24 cellular contexts compared by ENCODE assay signal in genomic region chrY:16608679-16609078, GRCh38.
"Had no signal": no experiment of that assay in that cellular context is flagged by ENCODE, and none has a peak within 500 bp of the region (broad histone marks: within the 10 kb centered on the region; RNA-seq: fewer than 3 reads in every experiment).

No MANE protein-coding gene starts in this region.

- H3K4me1 ChIP-seq: gastrocnemius medialis, pancreas, right atrium auricular region, suprapubic skin, thyroid gland had no signal

- H3K9me3 ChIP-seq: esophagus squamous epithelium, gastrocnemius medialis, pancreas, right atrium auricular region, suprapubic skin, thyroid gland had no signal

- ATAC-seq: gastrocnemius medialis; left lobe of liver; natural killer cell; pancreas; sciatic nerve; stimulated activated naive CD8-positive, alpha-beta T cell treated with anti-CD3 and anti-CD28 coated beads, Interleukin-15, amount 100 ng/mL, for 72 hours had no signal

- H3K4me2 ChIP-seq: smooth muscle cell had no signal

- H3K4me3 ChIP-seq: dorsolateral prefrontal cortex, esophagus squamous epithelium, gastrocnemius medialis, lung, pancreas, right atrium auricular region, smooth muscle cell, suprapubic skin, thyroid gland had no signal

- DNase-seq: dorsolateral prefrontal cortex; effector CD4-positive, alpha-beta T cell; erythroblast; esophagus squamous epithelium; gastrocnemius medialis; head of caudate nucleus; kidney; natural killer cell; occipital lobe; stimulated activated CD4-positive, alpha-beta T cell treated with anti-CD3 and anti-CD28 coated beads, Interleukin-12 subunit alpha, Interleukin-12 subunit beta, amount 100 ng/mL, for 4 hours; stimulated activated CD4-positive, alpha-beta T cell treated with anti-CD3 and anti-CD28 coated beads, Interleukin-1b, Interleukin-23, amount 100 ng/mL, for 48 hours; stimulated activated CD4-positive, alpha-beta T cell treated with anti-CD3 and anti-CD28 coated beads, Interleukin-4, amount 100 ng/mL, for 1 hour; stimulated activated CD8-positive, alpha-beta memory T cell treated with anti-CD3 and anti-CD28 coated beads, Interleukin-4, amount 100 ng/mL, for 48 hours; stimulated activated naive CD4-positive, alpha-beta T cell; stimulated activated naive CD8-positive, alpha-beta T cell treated with anti-CD3 and anti-CD28 coated beads, Interleukin-15, amount 100 ng/mL, for 72 hours; thyroid gland; trophoblast cell had no signal

- H3K27me3 ChIP-seq: dorsolateral prefrontal cortex, esophagus squamous epithelium, gastrocnemius medialis, pancreas, right atrium auricular region, suprapubic skin, thyroid gland had no signal

- H3K27ac ChIP-seq: dorsolateral prefrontal cortex, gastrocnemius medialis, pancreas, right atrium auricular region, suprapubic skin, thyroid gland had no signal

- H3K36me3 ChIP-seq: esophagus squamous epithelium, gastrocnemius medialis, pancreas, right atrium auricular region, suprapubic skin, thyroid gland had no signal
